36 cellular contexts compared by ENCODE assay signal in genomic region chr7:146858690-146859089, GRCh38.
"Had no signal": no experiment of that assay in that cellular context is flagged by ENCODE, and none has a peak within 500 bp of the region (broad histone marks: within the 10 kb centered on the region; RNA-seq: fewer than 3 reads in every experiment).

No MANE protein-coding gene starts in this region.

- H3K36me3 ChIP-seq: MG63 had no signal

- H3K27me3 ChIP-seq: MG63 had no signal

- H3K9me3 ChIP-seq: MG63 had no signal

- H3K4me3 ChIP-seq: MG63 had no signal

- DNase-seq: Kasumi-1, MG63, MM.1S, MV-4-11, NCI-H1048, NCI-H1092, NCI-H1092 treated with DMSO at 0.1 percent for 48 hours, NCI-H1105, NCI-H1105 treated with DMSO at 0.1 percent for 48 hours, NCI-H1417, NCI-H1417 treated with DMSO at 0.1 percent for 48 hours, NCI-H1436, NCI-H1436 treated with DMSO at 0.1 percent for 48 hours, NCI-H146, NCI-H1694, NCI-H1694 treated with DMSO at 0.1 percent for 48 hours, NCI-H187, NCI-H187 treated with DMSO at 0.1 percent for 48 hours, NCI-H1930, NCI-H2029, NCI-H2029 treated with DMSO at 0.1 percent for 48 hours, NCI-H2081, NCI-H2081 treated with DMSO at 0.1 percent for 48 hours, NCI-H2107, NCI-H2171, NCI-H2171 treated with DMSO at 0.1 percent for 48 hours, NCI-H2227 treated with DMSO at 0.1 percent for 48 hours, NCI-H226, NCI-H345, NCI-H446, NCI-H446 treated with DMSO at 0.1 percent for 48 hours, NCI-H510A, NCI-H510A treated with DMSO at 0.1 percent for 48 hours, NCI-H524, NCI-H524 treated with DMSO at 0.1 percent for 48 hours, NCI-H526 had no signal
